16 cellular contexts compared by ENCODE assay signal in genomic region chr1:117663156-117663902, GRCh38. TPM values are rescaled to one million over a fixed set of nuclear protein-coding genes. Genes with fewer than 3 reads are reported as not detected.
DNase-seq lines count a peak whose midpoint lies in the region; ATAC-seq and TF ChIP-seq lines count a peak whose summit lies in the region.
"Had no signal": no experiment of that assay in that cellular context is flagged by ENCODE, and none has a peak within 500 bp of the region (broad histone marks: within the 10 kb centered on the region; RNA-seq: fewer than 3 reads in every experiment).

No MANE protein-coding gene starts in this region.

- no peak overlapping the region for H3K9ac ChIP-seq in duodenal mucosa (ENCODE audit: low read depth in 1 of 2, low read length in 2 of 2)

- H3K4me1 ChIP-seq in Peyer's patch (peaks cover 0 to 27% (median 18%) of the 10 kb centered on the region in 4 donors), duodenal mucosa (ENCODE audit: control insufficient read depth in 1 of 2, insufficient read depth in 2 of 2, low read length in 2 of 2) (peaks cover 16 to 31% of the 10 kb centered on the region in 2 donors)

- H3K9me3 Mint-ChIP-seq in activated T-cell treated with anti-CD3 and anti-CD28 coated beads, Interleukin-2, amount 50 U/mL, for 24 hours = peaks cover 11% of the 10 kb centered on the region
- peaks cover 13% of the 10 kb centered on the region for H3K9me3 Mint-ChIP-seq in activated T-cell treated with anti-CD3 and anti-CD28 coated beads, Interleukin-2, amount 50 U/mL, for 4 hours

- peaks cover 86% of the 10 kb centered on the region for H3K4me1 Mint-ChIP-seq in activated T-cell treated with anti-CD3 and anti-CD28 coated beads, Interleukin-2, amount 50 U/mL, for 24 hours (ENCODE audit: low read depth)
- H3K4me1 Mint-ChIP-seq in activated T-cell treated with anti-CD3 and anti-CD28 coated beads, Interleukin-2, amount 50 U/mL, for 4 hours (ENCODE audit: low read depth) = peaks cover 88% of the 10 kb centered on the region

- no peak for ATAC-seq in activated T-cell treated with anti-CD3 and anti-CD28 coated beads, Interleukin-2, amount 50 U/mL, for 4 hours
- ATAC-seq in GM19467 (IDR thresholded peaks at IDR 0.05; ENCODE audit: unreplicated experiment) = no peak

- H3K27ac Mint-ChIP-seq in activated T-cell treated with anti-CD3 and anti-CD28 coated beads, Interleukin-2, amount 50 U/mL, for 24 hours = peak overlapping the region; percentile 88
- H3K27ac Mint-ChIP-seq: WTC11 had no signal

- H3K36me3 Mint-ChIP-seq in activated T-cell treated with anti-CD3 and anti-CD28 coated beads, Interleukin-2, amount 50 U/mL, for 24 hours (ENCODE audit: low read depth) = peaks cover 1% of the 10 kb centered on the region
- no peaks in the 10 kb centered on the region for H3K36me3 Mint-ChIP-seq in activated T-cell treated with anti-CD3 and anti-CD28 coated beads, Interleukin-2, amount 50 U/mL, for 4 hours (ENCODE audit: insufficient read depth)

- DNase-seq in activated T-cell treated with anti-CD3 and anti-CD28 coated beads, Interleukin-2, amount 50 U/mL, for 24 hours = no peak
- DNase-seq in activated T-cell treated with anti-CD3 and anti-CD28 coated beads, Interleukin-2, amount 50 U/mL, for 4 hours = no peak
- DNase-seq in Peyer's patch = no peak
- DNase-seq in posterior vena cava (ENCODE audit: low spot score) = peak; percentile 50
- DNase-seq in DMS79 (lab: John Stamatoyannopoulos, UW) = no peak
- DNase-seq in NCI-H510A (lab: John Stamatoyannopoulos, UW) = no peak
- DNase-seq: amniotic stem cell; effector CD8-positive, alpha-beta T cell; heart left ventricle; islet precursor cell; mesendoderm; NCI-H1436 treated with DMSO at 0.1 percent for 48 hours had no signal

- no peaks in the 10 kb centered on the region for H3K27me3 Mint-ChIP-seq in activated T-cell treated with anti-CD3 and anti-CD28 coated beads, Interleukin-2, amount 50 U/mL, for 24 hours
- no peaks in the 10 kb centered on the region for H3K27me3 Mint-ChIP-seq in activated T-cell treated with anti-CD3 and anti-CD28 coated beads, Interleukin-2, amount 50 U/mL, for 4 hours (ENCODE audit: low read depth)

- no peak for TF ChIP-seq CTCF in Peyer's patch (IDR thresholded peaks at IDR 0.05)

- H3K27me3 ChIP-seq in Peyer's patch (no peaks in the 10 kb centered on the region), duodenal mucosa (ENCODE audit: control insufficient read depth in 1 of 2, insufficient read depth in 2 of 2, low read length in 2 of 2) (no peaks in the 10 kb centered on the region)
- H3K27me3 ChIP-seq: heart left ventricle, neutrophil had no signal

- H3K4me3 Mint-ChIP-seq in activated T-cell treated with anti-CD3 and anti-CD28 coated beads, Interleukin-2, amount 50 U/mL, for 24 hours = no peak overlapping the region
- no peak overlapping the region for H3K4me3 Mint-ChIP-seq in activated T-cell treated with anti-CD3 and anti-CD28 coated beads, Interleukin-2, amount 50 U/mL, for 4 hours
- H3K4me3 Mint-ChIP-seq: WTC11 had no signal

- H3K27ac ChIP-seq in Peyer's patch (peak overlapping the region; percentile 20 to 72 (median 68)), duodenal mucosa (ENCODE audit: low read depth, low read length) (peak overlapping the region; percentile 22)
- H3K27ac ChIP-seq: neutrophil had no signal

- intact Hi-C loops in posterior vena cava (cut with DNase I) = no loop called here

- H3K9me3 ChIP-seq in Peyer's patch (no peaks in the 10 kb centered on the region), duodenal mucosa (ENCODE audit: control insufficient read depth in 1 of 2, low read length in 2 of 2) (no peaks in the 10 kb centered on the region)
- H3K9me3 ChIP-seq: heart left ventricle, neutrophil had no signal

- no peak overlapping the region for H3K4me3 ChIP-seq in Peyer's patch
- no peak overlapping the region for H3K4me3 ChIP-seq in duodenal mucosa (ENCODE audit: low read depth in 1 of 2, low read length in 2 of 2)
- H3K4me3 ChIP-seq: heart left ventricle had no signal

- H3K36me3 ChIP-seq in Peyer's patch (no peaks in the 10 kb centered on the region), duodenal mucosa (ENCODE audit: control insufficient read depth in 1 of 2, insufficient read depth in 2 of 2, low read length in 2 of 2) (no peaks in the 10 kb centered on the region)
- H3K36me3 ChIP-seq: heart left ventricle, neutrophil had no signal

- no peak for TF ChIP-seq POLR2A in Peyer's patch (IDR thresholded peaks at IDR 0.05)

RNA-seq across cellular contexts. Expression of gene TENT5C, which starts 57.5 kb away (rescaled TPM):
- total RNA-seq in activated T-cell treated with anti-CD3 and anti-CD28 coated beads, Interleukin-2, amount 50 U/mL, for 4 hours = 1 to 10 TPM; 3.6 to 5.8 (median 5.6) TPM
- 10 to 100 TPM in 3 of 4 donors, 1 to 10 TPM in 1; 6.4 to 20.6 (median 12.8) TPM for total RNA-seq in Peyer's patch
- 10 to 100 TPM in 1 of 2 donors, 1 to 10 TPM in 1; 3.6 to 12.4 TPM for total RNA-seq in posterior vena cava
